Comparison of ENCODE assay signal across 13 cellular contexts in the genomic region with DNA sequence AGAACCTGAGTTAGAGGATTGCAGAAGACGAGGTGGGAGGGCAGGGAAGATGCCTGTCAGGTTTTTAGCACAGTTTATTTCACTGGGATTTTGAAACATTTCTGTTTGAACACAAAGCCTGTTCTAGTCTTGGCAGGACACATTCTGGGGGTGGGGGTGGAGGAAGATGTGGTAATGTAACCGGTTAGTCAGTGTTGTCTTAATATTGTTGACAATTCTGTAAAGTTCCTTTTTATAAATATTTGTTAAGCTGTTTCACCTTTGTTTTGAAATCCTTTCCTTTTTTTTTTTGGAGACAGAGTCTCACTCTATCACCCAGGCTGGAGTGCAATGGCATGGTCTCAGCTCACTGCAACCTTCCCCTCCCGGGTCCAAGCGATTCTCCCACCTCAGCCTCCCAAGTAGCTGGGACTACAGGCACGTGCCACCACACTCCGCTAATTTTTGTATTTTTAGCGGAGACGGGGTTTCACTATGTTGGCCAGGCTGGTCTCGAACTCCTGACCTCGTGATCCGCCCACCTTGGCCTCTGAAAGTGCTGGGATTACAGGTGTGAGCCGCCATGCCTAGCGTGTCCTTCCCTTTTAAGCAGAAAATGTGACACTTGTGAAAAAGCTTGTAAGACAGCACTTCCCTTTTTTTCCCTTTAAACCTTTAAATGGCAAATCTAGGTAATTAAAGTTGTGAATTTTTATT. TPM values are rescaled to one million over a fixed set of nuclear protein-coding genes. Genes with fewer than 3 reads are reported as not detected.
DNase-seq lines count a peak whose midpoint lies in the region; ATAC-seq lines count a peak whose summit lies in the region.
"Had no signal": no experiment of that assay in that cellular context is flagged by ENCODE, and none has a peak within 500 bp of the region (broad histone marks: within the 10 kb centered on the region; RNA-seq: fewer than 3 reads in every experiment).

No MANE protein-coding gene starts in this region.

- H3K27ac ChIP-seq in thymus (ENCODE audit: low read depth) = peak overlapping the region; percentile 18
- no peak overlapping the region for H3K27ac ChIP-seq in CD8-positive, alpha-beta memory T cell (ENCODE audit: low read depth, low read length)

- H3K36me3 ChIP-seq in thymus (ENCODE audit: control insufficient read depth, insufficient read depth) = peaks cover 30% of the 10 kb centered on the region
- peaks cover 6% of the 10 kb centered on the region for H3K36me3 ChIP-seq in CD8-positive, alpha-beta memory T cell (ENCODE audit: insufficient read depth, low read length)

- no peaks in the 10 kb centered on the region for H3K4me1 ChIP-seq in thymus (ENCODE audit: control insufficient read depth, insufficient read depth, low read length)
- no peaks in the 10 kb centered on the region for H3K4me1 ChIP-seq in CD8-positive, alpha-beta memory T cell (ENCODE audit: insufficient read depth, low read length)

- POLR2A ChIA-PET in CD8-positive, alpha-beta memory T cell (lab: Charles Lee) = no interaction called here

- H3K4me3 ChIP-seq in thymus (ENCODE audit: low read length) = no peak overlapping the region
- H3K4me3 ChIP-seq in CD8-positive, alpha-beta memory T cell (ENCODE audit: low read length) = no peak overlapping the region
- H3K4me3 ChIP-seq: adrenal gland had no signal

- peak; percentile 83 for ATAC-seq in left lobe of liver
- ATAC-seq: Panc1 had no signal

- peaks cover 4 to 9% (median 6%) of the 10 kb centered on the region in 3 donors for H3K4me1 Mint-ChIP-seq in CD8-positive, alpha-beta memory T cell

- peaks cover 4 to 68% (median 11%) of the 10 kb centered on the region in 3 donors for H3K36me3 Mint-ChIP-seq in CD8-positive, alpha-beta memory T cell

- H3K9me3 Mint-ChIP-seq in CD8-positive, alpha-beta memory T cell = no peaks in the 10 kb centered on the region

- H3K4me3 Mint-ChIP-seq in CD8-positive, alpha-beta memory T cell = no peak overlapping the region
- H3K4me3 Mint-ChIP-seq: mesothelial cell of epicardium had no signal

- WGBS in thymus = 89% methylated on average over 13 of the region's 13 CpGs

- no peaks in the 10 kb centered on the region for H3K27me3 Mint-ChIP-seq in CD8-positive, alpha-beta memory T cell

- CTCF ChIA-PET in CD8-positive, alpha-beta memory T cell (lab: Charles Lee) = interaction anchor here (0.9 kb wide), 1 partner anchor 9 kb away, joined by 3 read pairs; no protein-coding TSS in a partner anchor

- peak overlapping the region in 3 of 8 donors; percentile 15 to 29 (median 27) for H3K27ac Mint-ChIP-seq in CD8-positive, alpha-beta memory T cell

- H3K27me3 ChIP-seq in thymus (ENCODE audit: control insufficient read depth, insufficient read depth) = no peaks in the 10 kb centered on the region
- H3K27me3 ChIP-seq in CD8-positive, alpha-beta memory T cell (ENCODE audit: insufficient read depth, low read length, poor library complexity, severe bottlenecking) = no peaks in the 10 kb centered on the region
- H3K27me3 ChIP-seq: adrenal gland had no signal

- DNase-seq in LHCN-M2 (ENCODE audit: low read depth) (peak; percentile 19), amniotic epithelial cell (ENCODE audit: low read depth) (peak; percentile 93), left lobe of liver (ENCODE audit: low spot score) (peak; percentile 84), T-helper 1 cell (no peak), NCI-H2029 (lab: John Stamatoyannopoulos, UW) (no peak), NCI-H69 (lab: John Stamatoyannopoulos, UW) (no peak)
- DNase-seq in CD8-positive, alpha-beta memory T cell = no peak
- DNase-seq: activated CD8-positive, alpha-beta memory T cell treated with anti-CD3 and anti-CD28 coated beads, Interleukin-2, amount 50 U/mL, for 4 hours; effector CD4-positive, alpha-beta T cell had no signal

- H3K9me3 ChIP-seq in thymus (ENCODE audit: control insufficient read depth) = no peaks in the 10 kb centered on the region
- no peaks in the 10 kb centered on the region for H3K9me3 ChIP-seq in CD8-positive, alpha-beta memory T cell (ENCODE audit: low read length)
- H3K9me3 ChIP-seq: adrenal gland had no signal

RNA-seq across cellular contexts. Expression of gene SLC9A8, which starts 20.2 kb away (rescaled TPM):
- 7.2 and 8.5 TPM in 2 replicates for total RNA-seq in LHCN-M2 (2014; rRNA removed)
- 6.0 TPM for polyA plus RNA-seq in LHCN-M2 (2012)
- total RNA-seq in left lobe of liver = 8.6 TPM
- 14.1 TPM for polyA plus RNA-seq in thymus
- 10 to 100 TPM; 11.5 to 12.0 TPM for total RNA-seq in CD8-positive, alpha-beta memory T cell
- 7.7 TPM for polyA plus RNA-seq in CD8-positive, alpha-beta memory T cell

Comparison
In these comparisons a context has a peak if more than half of its experiments do, and no peak if none do; other contexts are left out.
1. DNase-seq: peak in LHCN-M2 (single experiment), amniotic epithelial cell (single experiment) and left lobe of liver (single experiment); none in T-helper 1 cell (0 of 5), NCI-H2029 (single experiment), NCI-H69 (single experiment) and CD8-positive, alpha-beta memory T cell (0 of 5).